In genomic region chr12:120677765-120678473, GRCh38 we compare ENCODE assay signal across 8 cellular contexts. TPM values are rescaled to one million over a fixed set of nuclear protein-coding genes. Genes with fewer than 3 reads are reported as not detected.
DNase-seq lines count a peak whose midpoint lies in the region; ATAC-seq and TF ChIP-seq lines count a peak whose summit lies in the region.

No MANE protein-coding gene starts in this region.

- H3K9ac ChIP-seq in SK-N-SH, result no peak overlapping the region

- no peaks in the 10 kb centered on the region for H3K36me3 ChIP-seq in SK-N-SH (replicated peaks in 1 of 2; ENCODE audit: control insufficient read depth in 1 of 2, insufficient read depth in 2 of 2, low read length in 1 of 2)

- POLR2A ChIA-PET in SK-N-SH (lab: Yijun Ruan, JAX), result no interaction called here

- TF ChIP-seq RAD21 in SK-N-SH (IDR thresholded peaks at IDR 0.05; ENCODE audit: low read length), result no peak

- H3K27me3 ChIP-seq in SK-N-SH (ENCODE audit: insufficient read depth), result no peaks in the 10 kb centered on the region

- H3F3A ChIP-seq in SK-N-SH (replicated peaks; ENCODE audit: insufficient read depth), result no peaks in the 10 kb centered on the region

- DNase-seq in AG10803 (ENCODE audit: low read depth) (peak; percentile 21), GM20000 (ENCODE audit: low spot score) (peak; percentile 63), NOMO-1 treated with dmso at 0.1 percent for 144 hours (lab: John Stamatoyannopoulos, UW; ENCODE audit: unreplicated experiment) (peak; percentile 32), fibroblast of mammary gland (ENCODE audit: low read depth) (peak; percentile 67), D341Med (ENCODE audit: low spot score) (no peak), SK-N-SH (no peak), NCI-H2196 (lab: John Stamatoyannopoulos, UW; ENCODE audit: unreplicated experiment) (no peak)

- no peak for TF ChIP-seq EP300 in SK-N-SH (IDR thresholded peaks at IDR 0.05; ENCODE audit: borderline replicate concordance in 1 of 2, low read depth in 1 of 2, low read length in 1 of 2)

- H3K4me1 ChIP-seq in SK-N-SH (ENCODE audit: control insufficient read depth in 1 of 2, insufficient read depth in 2 of 2, low read depth in 1 of 2, low read length in 1 of 2), result no peaks in the 10 kb centered on the region

- WGBS in SK-N-SH (ENCODE audit: low lambda C conversion rate), result 81% methylated on average over 3 of the region's 7 CpGs

- H3K9me3 ChIP-seq in SK-N-SH, result no peaks in the 10 kb centered on the region

- ATAC-seq in GM18498 (IDR thresholded peaks at IDR 0.05; ENCODE audit: unreplicated experiment), result no peak

- H3K27ac ChIP-seq in SK-N-SH (ENCODE audit: low read depth in 2 of 2, low read length in 1 of 2), result no peak overlapping the region

- CTCF ChIA-PET in SK-N-SH (lab: Yijun Ruan, JAX), result interaction anchor here (0.8 kb wide), 1 partner anchor 29 kb away, joined by 3 read pairs; no protein-coding TSS in a partner anchor

- no peaks in the 10 kb centered on the region for H3K79me2 ChIP-seq in SK-N-SH (ENCODE audit: insufficient read depth)

- H3K4me3 ChIP-seq in AG10803 (ENCODE audit: low read length), result no peak overlapping the region
- H3K4me3 ChIP-seq in fibroblast of mammary gland (ENCODE audit: control insufficient read depth, low read depth, low read length), result no peak overlapping the region
- no peak overlapping the region for H3K4me3 ChIP-seq in SK-N-SH (ENCODE audit: low read depth in 2 of 2, low read length in 1 of 2)

- no peaks in the 10 kb centered on the region for H4K20me1 ChIP-seq in SK-N-SH (ENCODE audit: insufficient read depth)

- no peaks in the 10 kb centered on the region for H3K9me2 ChIP-seq in SK-N-SH

- no peak for TF ChIP-seq CTCF in AG10803 (conservative IDR thresholded peaks at IDR 0.05; ENCODE audit: low read length)
- no peak for TF ChIP-seq CTCF in GM20000 (IDR thresholded peaks at IDR 0.05; ENCODE audit: extremely low read depth, missing control alignments)
- no peak for TF ChIP-seq CTCF in fibroblast of mammary gland (conservative IDR thresholded peaks at IDR 0.05; ENCODE audit: control insufficient read depth, insufficient read depth, low read depth, low read length)
- no peak for TF ChIP-seq CTCF in SK-N-SH (IDR thresholded peaks at IDR 0.05)

- H2AFZ ChIP-seq in SK-N-SH (ENCODE audit: low read depth), result no peak overlapping the region

- no peak overlapping the region for H3K4me2 ChIP-seq in SK-N-SH

TF ChIP-seq in SK-N-SH, 30 proteins besides CTCF, POLR2A, EP300 and RAD21:
- TF ChIP-seq PBX3 (IDR thresholded peaks at IDR 0.05), result no peak
- TF ChIP-seq RFX5 (IDR thresholded peaks at IDR 0.05; ENCODE audit: low read length), result no peak
- no peak for TF ChIP-seq ZBTB33 (IDR thresholded peaks at IDR 0.05; ENCODE audit: borderline replicate concordance, low read depth)
- TF ChIP-seq SIN3A (IDR thresholded peaks at IDR 0.05; ENCODE audit: borderline replicate concordance, low read depth, low read length), result no peak
- TF ChIP-seq GABPA (IDR thresholded peaks at IDR 0.05; ENCODE audit: low read depth), result no peak
- TF ChIP-seq MAX (IDR thresholded peaks at IDR 0.05; ENCODE audit: low read depth), result no peak
- no peak for TF ChIP-seq EZH2phosphoT487 (IDR thresholded peaks at IDR 0.05; ENCODE audit: borderline replicate concordance, low read depth)
- TF ChIP-seq FOSL2 (IDR thresholded peaks at IDR 0.05; ENCODE audit: borderline replicate concordance, low read depth), result no peak
TF ChIP-seq in SK-N-SH: peak in this region for 0.

RNA-seq across cellular contexts. Expression of gene MLEC, which starts 9.0 kb away (rescaled TPM):
- 23.4 and 27.8 TPM in 2 replicates for polyA plus RNA-seq in SK-N-SH (2012; rRNA removed)
- polyA plus RNA-seq in SK-N-SH (2012; cell fraction: cytosol; rRNA removed), result 32.4 and 33.3 TPM in 2 replicates
- 12.2 and 23.2 TPM in 2 replicates for polyA plus RNA-seq in SK-N-SH (2012; cell fraction: nucleus; rRNA removed)

RNA-seq across cellular contexts. Expression of gene UNC119B, which starts 32.3 kb away (rescaled TPM):
- polyA plus RNA-seq in SK-N-SH (2012; rRNA removed), result 23.6 and 32.0 TPM in 2 replicates
- polyA plus RNA-seq in SK-N-SH (2012; cell fraction: cytosol; rRNA removed), result 25.3 and 28.0 TPM in 2 replicates
- 23.7 and 28.0 TPM in 2 replicates for polyA plus RNA-seq in SK-N-SH (2012; cell fraction: nucleus; rRNA removed)

RNA-seq across cellular contexts. Expression of gene CABP1, which starts 37.5 kb away (rescaled TPM):
- polyA plus RNA-seq in SK-N-SH (2012; rRNA removed), result 0.08 and 0.21 TPM in 2 replicates
- polyA plus RNA-seq in SK-N-SH (2012; cell fraction: cytosol; rRNA removed), result 0.12 and 0.18 TPM in 2 replicates
- polyA plus RNA-seq in SK-N-SH (2012; cell fraction: nucleus; rRNA removed), result 0.27 and 0.38 TPM in 2 replicates

RNA-seq across cellular contexts. Expression of gene ACADS, which starts 47.7 kb away (rescaled TPM):
- 4.5 and 4.9 TPM in 2 replicates for polyA plus RNA-seq in SK-N-SH (2012; rRNA removed)
- 1.3 and 2.9 TPM in 2 replicates for polyA plus RNA-seq in SK-N-SH (2012; cell fraction: cytosol; rRNA removed)
- 17.0 and 23.0 TPM in 2 replicates for polyA plus RNA-seq in SK-N-SH (2012; cell fraction: nucleus; rRNA removed)

Comparison
In these comparisons a context has a peak if more than half of its experiments do, and no peak if none do; other contexts are left out.
1. DNase-seq: peak in AG10803 (single experiment), GM20000 (single experiment), NOMO-1 treated with dmso at 0.1 percent for 144 hours (single experiment) and fibroblast of mammary gland (single experiment); none in D341Med (single experiment), SK-N-SH (single experiment) and NCI-H2196 (single experiment).